ENCODE assay signal across 1 cellular context in the genomic region with DNA sequence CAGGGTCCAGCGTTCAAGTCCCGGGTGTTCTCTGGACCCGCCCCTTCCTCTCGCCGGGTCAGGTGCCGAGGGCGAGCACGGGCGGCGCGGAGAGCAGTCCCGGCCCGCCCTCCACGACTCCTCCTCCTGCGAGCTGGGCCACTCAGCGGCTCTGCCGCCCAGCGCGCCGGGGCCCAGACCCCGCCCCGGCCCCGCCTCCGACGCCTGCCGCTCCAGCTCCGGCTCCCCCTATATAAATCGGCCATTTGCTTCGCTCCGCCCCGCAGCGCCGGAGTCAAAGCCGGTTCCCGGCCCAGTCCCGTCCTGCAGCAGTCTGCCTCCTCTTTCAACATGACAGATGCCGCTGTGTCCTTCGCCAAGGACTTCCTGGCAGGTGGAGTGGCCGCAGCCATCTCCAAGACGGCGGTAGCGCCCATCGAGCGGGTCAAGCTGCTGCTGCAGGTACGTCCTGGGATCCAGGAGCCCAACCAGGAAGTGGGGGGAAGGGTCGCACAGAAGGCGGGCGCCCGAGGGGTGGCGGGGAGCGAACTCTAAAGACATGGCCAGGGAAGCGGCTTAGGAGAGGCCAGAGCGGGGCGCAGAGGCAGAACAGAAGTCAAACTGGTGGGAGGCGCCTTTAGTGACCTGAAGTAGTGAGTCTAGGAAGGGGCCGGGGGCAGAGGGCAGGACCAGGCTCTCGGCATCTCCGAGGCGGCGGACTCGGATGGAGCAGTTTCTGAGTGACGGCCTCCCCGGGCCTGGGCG.
TF ChIP-seq lines count a peak whose summit lies in the region.

A gene (plus strand): TSS at position 259 of the 744 bp plus-strand sequence. CDS start 72 bp downstream, at position 331.

TF ChIP-seq in K562, 482 proteins besides CTCF, POLR2A, EP300 and RAD21 (continued from another document and continues in another):
- TF ChIP-seq GATAD2A (IDR thresholded peaks at IDR 0.05) (no peak), CXXC5 (CRISPR knock-in tag; IDR thresholded peaks at IDR 0.05) (peak; percentile 85), NUFIP1 (IDR thresholded peaks at IDR 0.05; ENCODE audit: partially characterized antibody) (no peak), ZKSCAN3 (CRISPR knock-in tag; IDR thresholded peaks at IDR 0.05) (no peak), MAFG (tag; conservative IDR thresholded peaks at IDR 0.05) (no peak), ELF4 (CRISPR knock-in tag; IDR thresholded peaks at IDR 0.05) (no peak), XRCC4 (IDR thresholded peaks at IDR 0.05; ENCODE audit: extremely low read depth, insufficient read depth, insufficient read length) (no peak), ZC3H4 (CRISPR knock-in tag; IDR thresholded peaks at IDR 0.05; ENCODE audit: borderline replicate concordance) (peak; percentile 90; the same call in 1 of the 2 replicates), HCFC1 (IDR thresholded peaks at IDR 0.05; ENCODE audit: low read depth, low read length) (no peak), RFX7 (CRISPR knock-in tag; IDR thresholded peaks at IDR 0.05) (peak; percentile 72; the same call in 1 of the 2 replicates), ZNF316 (IDR thresholded peaks at IDR 0.05) (no peak), HLTF (IDR thresholded peaks at IDR 0.05) (no peak), TBP (optimal IDR thresholded peaks at IDR 0.05; ENCODE audit: low read depth, low read length) (peak; percentile 96), YBX1 (IDR thresholded peaks at IDR 0.05) (no peak), SMARCB1 (IDR thresholded peaks at IDR 0.05; ENCODE audit: insufficient read length, low read depth) (no peak), JUN (IDR thresholded peaks at IDR 0.05; ENCODE audit: borderline replicate concordance, low read depth, low read length) (no peak), JUN (CRISPR knock-in tag; IDR thresholded peaks at IDR 0.05; ENCODE audit: borderline replicate concordance) (0 out of 2 replicates have a peak, but pooled peaks have one; percentile 57), ZC3H8 (IDR thresholded peaks at IDR 0.05) (no peak), NEUROD1 (IDR thresholded peaks at IDR 0.05; ENCODE audit: borderline replicate concordance, low read depth, low read length, partially characterized antibody) (no peak)
- TF ChIP-seq, protein P1, sequence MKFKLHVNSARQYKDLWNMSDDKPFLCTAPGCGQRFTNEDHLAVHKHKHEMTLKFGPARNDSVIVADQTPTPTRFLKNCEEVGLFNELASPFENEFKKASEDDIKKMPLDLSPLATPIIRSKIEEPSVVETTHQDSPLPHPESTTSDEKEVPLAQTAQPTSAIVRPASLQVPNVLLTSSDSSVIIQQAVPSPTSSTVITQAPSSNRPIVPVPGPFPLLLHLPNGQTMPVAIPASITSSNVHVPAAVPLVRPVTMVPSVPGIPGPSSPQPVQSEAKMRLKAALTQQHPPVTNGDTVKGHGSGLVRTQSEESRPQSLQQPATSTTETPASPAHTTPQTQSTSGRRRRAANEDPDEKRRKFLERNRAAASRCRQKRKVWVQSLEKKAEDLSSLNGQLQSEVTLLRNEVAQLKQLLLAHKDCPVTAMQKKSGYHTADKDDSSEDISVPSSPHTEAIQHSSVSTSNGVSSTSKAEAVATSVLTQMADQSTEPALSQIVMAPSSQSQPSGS (CRISPR knock-in tag; IDR thresholded peaks at IDR 0.05) = no peak
- TF ChIP-seq, protein P2, sequence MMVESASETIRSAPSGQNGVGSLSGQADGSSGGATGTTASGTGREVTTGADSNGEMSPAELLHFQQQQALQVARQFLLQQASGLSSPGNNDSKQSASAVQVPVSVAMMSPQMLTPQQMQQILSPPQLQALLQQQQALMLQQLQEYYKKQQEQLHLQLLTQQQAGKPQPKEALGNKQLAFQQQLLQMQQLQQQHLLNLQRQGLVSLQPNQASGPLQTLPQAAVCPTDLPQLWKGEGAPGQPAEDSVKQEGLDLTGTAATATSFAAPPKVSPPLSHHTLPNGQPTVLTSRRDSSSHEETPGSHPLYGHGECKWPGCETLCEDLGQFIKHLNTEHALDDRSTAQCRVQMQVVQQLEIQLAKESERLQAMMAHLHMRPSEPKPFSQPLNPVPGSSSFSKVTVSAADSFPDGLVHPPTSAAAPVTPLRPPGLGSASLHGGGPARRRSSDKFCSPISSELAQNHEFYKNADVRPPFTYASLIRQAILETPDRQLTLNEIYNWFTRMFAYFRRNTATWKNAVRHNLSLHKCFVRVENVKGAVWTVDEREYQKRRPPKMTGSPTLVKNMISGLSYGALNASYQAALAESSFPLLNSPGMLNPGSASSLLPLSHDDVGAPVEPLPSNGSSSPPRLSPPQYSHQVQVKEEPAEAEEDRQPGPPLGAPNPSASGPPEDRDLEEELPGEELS (CRISPR knock-in tag; IDR thresholded peaks at IDR 0.05; ENCODE audit: borderline replicate concordance) = no peak
- TF ChIP-seq, protein P3, sequence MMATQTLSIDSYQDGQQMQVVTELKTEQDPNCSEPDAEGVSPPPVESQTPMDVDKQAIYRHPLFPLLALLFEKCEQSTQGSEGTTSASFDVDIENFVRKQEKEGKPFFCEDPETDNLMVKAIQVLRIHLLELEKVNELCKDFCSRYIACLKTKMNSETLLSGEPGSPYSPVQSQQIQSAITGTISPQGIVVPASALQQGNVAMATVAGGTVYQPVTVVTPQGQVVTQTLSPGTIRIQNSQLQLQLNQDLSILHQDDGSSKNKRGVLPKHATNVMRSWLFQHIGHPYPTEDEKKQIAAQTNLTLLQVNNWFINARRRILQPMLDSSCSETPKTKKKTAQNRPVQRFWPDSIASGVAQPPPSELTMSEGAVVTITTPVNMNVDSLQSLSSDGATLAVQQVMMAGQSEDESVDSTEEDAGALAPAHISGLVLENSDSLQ (IDR thresholded peaks at IDR 0.05) = peak; percentile 32; the same call in 1 of the 2 replicates
- TF ChIP-seq, protein P4, sequence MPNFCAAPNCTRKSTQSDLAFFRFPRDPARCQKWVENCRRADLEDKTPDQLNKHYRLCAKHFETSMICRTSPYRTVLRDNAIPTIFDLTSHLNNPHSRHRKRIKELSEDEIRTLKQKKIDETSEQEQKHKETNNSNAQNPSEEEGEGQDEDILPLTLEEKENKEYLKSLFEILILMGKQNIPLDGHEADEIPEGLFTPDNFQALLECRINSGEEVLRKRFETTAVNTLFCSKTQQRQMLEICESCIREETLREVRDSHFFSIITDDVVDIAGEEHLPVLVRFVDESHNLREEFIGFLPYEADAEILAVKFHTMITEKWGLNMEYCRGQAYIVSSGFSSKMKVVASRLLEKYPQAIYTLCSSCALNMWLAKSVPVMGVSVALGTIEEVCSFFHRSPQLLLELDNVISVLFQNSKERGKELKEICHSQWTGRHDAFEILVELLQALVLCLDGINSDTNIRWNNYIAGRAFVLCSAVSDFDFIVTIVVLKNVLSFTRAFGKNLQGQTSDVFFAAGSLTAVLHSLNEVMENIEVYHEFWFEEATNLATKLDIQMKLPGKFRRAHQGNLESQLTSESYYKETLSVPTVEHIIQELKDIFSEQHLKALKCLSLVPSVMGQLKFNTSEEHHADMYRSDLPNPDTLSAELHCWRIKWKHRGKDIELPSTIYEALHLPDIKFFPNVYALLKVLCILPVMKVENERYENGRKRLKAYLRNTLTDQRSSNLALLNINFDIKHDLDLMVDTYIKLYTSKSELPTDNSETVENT (CRISPR knock-in tag; IDR thresholded peaks at IDR 0.05) = no peak
- TF ChIP-seq, protein P5, sequence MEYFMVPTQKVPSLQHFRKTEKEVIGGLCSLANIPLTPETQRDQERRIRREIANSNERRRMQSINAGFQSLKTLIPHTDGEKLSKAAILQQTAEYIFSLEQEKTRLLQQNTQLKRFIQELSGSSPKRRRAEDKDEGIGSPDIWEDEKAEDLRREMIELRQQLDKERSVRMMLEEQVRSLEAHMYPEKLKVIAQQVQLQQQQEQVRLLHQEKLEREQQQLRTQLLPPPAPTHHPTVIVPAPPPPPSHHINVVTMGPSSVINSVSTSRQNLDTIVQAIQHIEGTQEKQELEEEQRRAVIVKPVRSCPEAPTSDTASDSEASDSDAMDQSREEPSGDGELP (CRISPR knock-in tag; IDR thresholded peaks at IDR 0.05; ENCODE audit: borderline replicate concordance) = peak; percentile 31; the same call in 1 of the 2 replicates
- TF ChIP-seq, protein P6, sequence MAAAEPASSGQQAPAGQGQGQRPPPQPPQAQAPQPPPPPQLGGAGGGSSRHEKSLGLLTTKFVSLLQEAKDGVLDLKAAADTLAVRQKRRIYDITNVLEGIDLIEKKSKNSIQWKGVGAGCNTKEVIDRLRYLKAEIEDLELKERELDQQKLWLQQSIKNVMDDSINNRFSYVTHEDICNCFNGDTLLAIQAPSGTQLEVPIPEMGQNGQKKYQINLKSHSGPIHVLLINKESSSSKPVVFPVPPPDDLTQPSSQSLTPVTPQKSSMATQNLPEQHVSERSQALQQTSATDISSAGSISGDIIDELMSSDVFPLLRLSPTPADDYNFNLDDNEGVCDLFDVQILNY (CRISPR knock-in tag; IDR thresholded peaks at IDR 0.05) = no peak
- TF ChIP-seq, protein P7, sequence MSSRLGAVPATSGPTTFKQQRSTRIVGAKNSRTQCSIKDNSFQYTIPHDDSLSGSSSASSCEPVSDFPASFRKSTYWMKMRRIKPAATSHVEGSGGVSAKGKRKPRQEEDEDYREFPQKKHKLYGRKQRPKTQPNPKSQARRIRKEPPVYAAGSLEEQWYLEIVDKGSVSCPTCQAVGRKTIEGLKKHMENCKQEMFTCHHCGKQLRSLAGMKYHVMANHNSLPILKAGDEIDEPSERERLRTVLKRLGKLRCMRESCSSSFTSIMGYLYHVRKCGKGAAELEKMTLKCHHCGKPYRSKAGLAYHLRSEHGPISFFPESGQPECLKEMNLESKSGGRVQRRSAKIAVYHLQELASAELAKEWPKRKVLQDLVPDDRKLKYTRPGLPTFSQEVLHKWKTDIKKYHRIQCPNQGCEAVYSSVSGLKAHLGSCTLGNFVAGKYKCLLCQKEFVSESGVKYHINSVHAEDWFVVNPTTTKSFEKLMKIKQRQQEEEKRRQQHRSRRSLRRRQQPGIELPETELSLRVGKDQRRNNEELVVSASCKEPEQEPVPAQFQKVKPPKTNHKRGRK (tag; IDR thresholded peaks at IDR 0.05) = no peak
- TF ChIP-seq, protein P8, sequence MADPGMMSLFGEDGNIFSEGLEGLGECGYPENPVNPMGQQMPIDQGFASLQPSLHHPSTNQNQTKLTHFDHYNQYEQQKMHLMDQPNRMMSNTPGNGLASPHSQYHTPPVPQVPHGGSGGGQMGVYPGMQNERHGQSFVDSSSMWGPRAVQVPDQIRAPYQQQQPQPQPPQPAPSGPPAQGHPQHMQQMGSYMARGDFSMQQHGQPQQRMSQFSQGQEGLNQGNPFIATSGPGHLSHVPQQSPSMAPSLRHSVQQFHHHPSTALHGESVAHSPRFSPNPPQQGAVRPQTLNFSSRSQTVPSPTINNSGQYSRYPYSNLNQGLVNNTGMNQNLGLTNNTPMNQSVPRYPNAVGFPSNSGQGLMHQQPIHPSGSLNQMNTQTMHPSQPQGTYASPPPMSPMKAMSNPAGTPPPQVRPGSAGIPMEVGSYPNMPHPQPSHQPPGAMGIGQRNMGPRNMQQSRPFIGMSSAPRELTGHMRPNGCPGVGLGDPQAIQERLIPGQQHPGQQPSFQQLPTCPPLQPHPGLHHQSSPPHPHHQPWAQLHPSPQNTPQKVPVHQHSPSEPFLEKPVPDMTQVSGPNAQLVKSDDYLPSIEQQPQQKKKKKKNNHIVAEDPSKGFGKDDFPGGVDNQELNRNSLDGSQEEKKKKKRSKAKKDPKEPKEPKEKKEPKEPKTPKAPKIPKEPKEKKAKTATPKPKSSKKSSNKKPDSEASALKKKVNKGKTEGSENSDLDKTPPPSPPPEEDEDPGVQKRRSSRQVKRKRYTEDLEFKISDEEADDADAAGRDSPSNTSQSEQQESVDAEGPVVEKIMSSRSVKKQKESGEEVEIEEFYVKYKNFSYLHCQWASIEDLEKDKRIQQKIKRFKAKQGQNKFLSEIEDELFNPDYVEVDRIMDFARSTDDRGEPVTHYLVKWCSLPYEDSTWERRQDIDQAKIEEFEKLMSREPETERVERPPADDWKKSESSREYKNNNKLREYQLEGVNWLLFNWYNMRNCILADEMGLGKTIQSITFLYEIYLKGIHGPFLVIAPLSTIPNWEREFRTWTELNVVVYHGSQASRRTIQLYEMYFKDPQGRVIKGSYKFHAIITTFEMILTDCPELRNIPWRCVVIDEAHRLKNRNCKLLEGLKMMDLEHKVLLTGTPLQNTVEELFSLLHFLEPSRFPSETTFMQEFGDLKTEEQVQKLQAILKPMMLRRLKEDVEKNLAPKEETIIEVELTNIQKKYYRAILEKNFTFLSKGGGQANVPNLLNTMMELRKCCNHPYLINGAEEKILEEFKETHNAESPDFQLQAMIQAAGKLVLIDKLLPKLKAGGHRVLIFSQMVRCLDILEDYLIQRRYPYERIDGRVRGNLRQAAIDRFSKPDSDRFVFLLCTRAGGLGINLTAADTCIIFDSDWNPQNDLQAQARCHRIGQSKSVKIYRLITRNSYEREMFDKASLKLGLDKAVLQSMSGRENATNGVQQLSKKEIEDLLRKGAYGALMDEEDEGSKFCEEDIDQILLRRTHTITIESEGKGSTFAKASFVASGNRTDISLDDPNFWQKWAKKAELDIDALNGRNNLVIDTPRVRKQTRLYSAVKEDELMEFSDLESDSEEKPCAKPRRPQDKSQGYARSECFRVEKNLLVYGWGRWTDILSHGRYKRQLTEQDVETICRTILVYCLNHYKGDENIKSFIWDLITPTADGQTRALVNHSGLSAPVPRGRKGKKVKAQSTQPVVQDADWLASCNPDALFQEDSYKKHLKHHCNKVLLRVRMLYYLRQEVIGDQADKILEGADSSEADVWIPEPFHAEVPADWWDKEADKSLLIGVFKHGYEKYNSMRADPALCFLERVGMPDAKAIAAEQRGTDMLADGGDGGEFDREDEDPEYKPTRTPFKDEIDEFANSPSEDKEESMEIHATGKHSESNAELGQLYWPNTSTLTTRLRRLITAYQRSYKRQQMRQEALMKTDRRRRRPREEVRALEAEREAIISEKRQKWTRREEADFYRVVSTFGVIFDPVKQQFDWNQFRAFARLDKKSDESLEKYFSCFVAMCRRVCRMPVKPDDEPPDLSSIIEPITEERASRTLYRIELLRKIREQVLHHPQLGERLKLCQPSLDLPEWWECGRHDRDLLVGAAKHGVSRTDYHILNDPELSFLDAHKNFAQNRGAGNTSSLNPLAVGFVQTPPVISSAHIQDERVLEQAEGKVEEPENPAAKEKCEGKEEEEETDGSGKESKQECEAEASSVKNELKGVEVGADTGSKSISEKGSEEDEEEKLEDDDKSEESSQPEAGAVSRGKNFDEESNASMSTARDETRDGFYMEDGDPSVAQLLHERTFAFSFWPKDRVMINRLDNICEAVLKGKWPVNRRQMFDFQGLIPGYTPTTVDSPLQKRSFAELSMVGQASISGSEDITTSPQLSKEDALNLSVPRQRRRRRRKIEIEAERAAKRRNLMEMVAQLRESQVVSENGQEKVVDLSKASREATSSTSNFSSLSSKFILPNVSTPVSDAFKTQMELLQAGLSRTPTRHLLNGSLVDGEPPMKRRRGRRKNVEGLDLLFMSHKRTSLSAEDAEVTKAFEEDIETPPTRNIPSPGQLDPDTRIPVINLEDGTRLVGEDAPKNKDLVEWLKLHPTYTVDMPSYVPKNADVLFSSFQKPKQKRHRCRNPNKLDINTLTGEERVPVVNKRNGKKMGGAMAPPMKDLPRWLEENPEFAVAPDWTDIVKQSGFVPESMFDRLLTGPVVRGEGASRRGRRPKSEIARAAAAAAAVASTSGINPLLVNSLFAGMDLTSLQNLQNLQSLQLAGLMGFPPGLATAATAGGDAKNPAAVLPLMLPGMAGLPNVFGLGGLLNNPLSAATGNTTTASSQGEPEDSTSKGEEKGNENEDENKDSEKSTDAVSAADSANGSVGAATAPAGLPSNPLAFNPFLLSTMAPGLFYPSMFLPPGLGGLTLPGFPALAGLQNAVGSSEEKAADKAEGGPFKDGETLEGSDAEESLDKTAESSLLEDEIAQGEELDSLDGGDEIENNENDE (IDR thresholded peaks at IDR 0.05; ENCODE audit: low read depth, low read length) = no peak
